9 cellular contexts compared by ENCODE assay signal in the genomic region with DNA sequence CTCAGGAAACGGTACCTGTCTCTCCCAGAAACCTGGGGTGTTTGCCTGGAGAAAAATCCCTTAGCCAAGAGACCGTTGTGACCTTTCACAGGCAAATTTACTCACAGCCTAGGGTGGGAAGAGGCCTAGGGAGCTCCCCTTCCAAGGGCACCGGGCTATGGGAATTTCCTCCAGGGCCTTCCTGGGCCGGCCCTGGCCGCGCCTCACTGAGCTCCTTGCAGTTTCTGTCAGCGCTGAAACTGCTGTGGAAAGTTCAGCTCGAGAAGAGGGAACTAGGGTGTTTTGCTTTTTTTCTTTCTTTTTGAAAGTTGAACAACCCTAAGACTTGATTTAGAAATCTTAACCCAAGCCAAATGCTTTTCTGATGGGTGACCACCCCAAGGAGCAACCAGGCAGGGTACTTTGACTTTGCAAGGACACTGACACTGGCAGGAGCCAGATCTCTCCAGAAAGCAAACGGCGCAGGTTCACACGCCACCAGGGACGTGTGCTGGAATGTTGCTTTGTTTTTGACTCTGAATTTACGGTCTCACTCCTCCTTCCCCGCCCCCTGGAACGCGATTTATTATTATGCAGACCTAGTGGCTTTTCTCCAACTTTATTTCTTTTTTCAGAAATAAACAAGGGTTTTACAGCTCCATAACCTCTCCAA.
DNase-seq lines count a peak whose midpoint lies in the region; ATAC-seq and TF ChIP-seq lines count a peak whose summit lies in the region.
"Had no signal": no experiment of that assay in that cellular context is flagged by ENCODE, and none has a peak within 500 bp of the region (broad histone marks: within the 10 kb centered on the region; RNA-seq: fewer than 3 reads in every experiment).

No MANE protein-coding gene starts in this region.

- H3K27ac ChIP-seq in caudate nucleus (ENCODE audit: low read depth, low read length): peak overlapping the region; percentile 77
- H3K27ac ChIP-seq in lower lobe of right lung: peak overlapping the region; percentile 81
- H3K27ac ChIP-seq in aorta (ENCODE audit: low read depth in 1 of 2, low read length in 2 of 2): peak overlapping the region; percentile 83 to 95

- H3K36me3 Mint-ChIP-seq in activated T-cell treated with anti-CD3 and anti-CD28 coated beads, Interleukin-2, amount 50 U/mL, for 72 hours (ENCODE audit: insufficient read depth in 2 of 2): no peaks in the 10 kb centered on the region
- H3K36me3 Mint-ChIP-seq in activated T-cell treated with anti-CD3 and anti-CD28 coated beads, Interleukin-2, amount 50 U/mL, for 24 hours (ENCODE audit: low read depth): no peaks in the 10 kb centered on the region
- H3K36me3 Mint-ChIP-seq in Calu3 (ENCODE audit: insufficient read depth, unreplicated experiment): no peaks in the 10 kb centered on the region
- H3K36me3 Mint-ChIP-seq: CD4-positive, CD25-positive, alpha-beta regulatory T cell had no signal

- H3K27me3 Mint-ChIP-seq in activated T-cell treated with anti-CD3 and anti-CD28 coated beads, Interleukin-2, amount 50 U/mL, for 72 hours (ENCODE audit: low read depth): no peaks in the 10 kb centered on the region
- no peaks in the 10 kb centered on the region for H3K27me3 Mint-ChIP-seq in activated T-cell treated with anti-CD3 and anti-CD28 coated beads, Interleukin-2, amount 50 U/mL, for 24 hours
- no peaks in the 10 kb centered on the region for H3K27me3 Mint-ChIP-seq in Calu3 (ENCODE audit: unreplicated experiment)
- H3K27me3 Mint-ChIP-seq: CD4-positive, CD25-positive, alpha-beta regulatory T cell had no signal

- H3K4me1 Mint-ChIP-seq in activated T-cell treated with anti-CD3 and anti-CD28 coated beads, Interleukin-2, amount 50 U/mL, for 72 hours (ENCODE audit: low read depth): peaks cover 22% of the 10 kb centered on the region
- H3K4me1 Mint-ChIP-seq in activated T-cell treated with anti-CD3 and anti-CD28 coated beads, Interleukin-2, amount 50 U/mL, for 24 hours (ENCODE audit: low read depth): peaks cover 17% of the 10 kb centered on the region
- peaks cover 9% of the 10 kb centered on the region for H3K4me1 Mint-ChIP-seq in Calu3 (ENCODE audit: low read depth, unreplicated experiment)

- intact Hi-C loops in lower lobe of right lung (cut with DNase I): no loop called here
- intact Hi-C loops in aorta (cut with DNase I): loop anchor here in 1 of 2 donors (5.0 to 10.0 kb wide), 2 partner anchors 46 to 229 kb away; a partner anchor contains a TSS
- intact Hi-C loops in Calu3 (cut with micrococcal nuclease; ENCODE audit: unreplicated experiment): no loop called here

- H3K9me3 ChIP-seq in lower lobe of right lung: no peaks in the 10 kb centered on the region
- H3K9me3 ChIP-seq in aorta (ENCODE audit: control insufficient read depth, low read length): no peaks in the 10 kb centered on the region

- H3K4me3 ChIP-seq in lower lobe of right lung (peak overlapping the region; percentile 7), aorta (ENCODE audit: low read length in 2 of 2) (no peak overlapping the region)

- no TSS peak for BruUV-seq in Calu3 (replicated peaks; lab: Mats Ljungman, UMichigan)

- no peaks in the 10 kb centered on the region for H3K27me3 ChIP-seq in lower lobe of right lung (ENCODE audit: low read depth)
- H3K27me3 ChIP-seq in aorta (ENCODE audit: control insufficient read depth in 1 of 2, insufficient read depth in 2 of 2, low read length in 1 of 2): no peaks in the 10 kb centered on the region

- H3K36me3 ChIP-seq in lower lobe of right lung (no peaks in the 10 kb centered on the region), aorta (ENCODE audit: control insufficient read depth in 1 of 2, insufficient read depth in 2 of 2, low read length in 1 of 2) (no peaks in the 10 kb centered on the region)

- 10% methylated on average over 16 of the region's 16 CpGs for WGBS in aorta, 2 donors

- CTCF ChIA-PET in Calu3 (lab: Charles Lee): no interaction called here

- no peak for ATAC-seq in activated T-cell treated with anti-CD3 and anti-CD28 coated beads, Interleukin-2, amount 50 U/mL, for 72 hours (replicated peaks in 1 of 2)
- ATAC-seq in HG03342 (IDR thresholded peaks at IDR 0.05; ENCODE audit: unreplicated experiment) (peak; percentile 57), lower lobe of right lung (peak; percentile 24 to 58), aorta (ENCODE audit: low FRiP score) (peak; percentile 66), GM18519 (IDR thresholded peaks at IDR 0.05; ENCODE audit: low FRiP score, unreplicated experiment) (no peak)

- peak overlapping the region; percentile 26 for H3K27ac Mint-ChIP-seq in activated T-cell treated with anti-CD3 and anti-CD28 coated beads, Interleukin-2, amount 50 U/mL, for 72 hours
- H3K27ac Mint-ChIP-seq in activated T-cell treated with anti-CD3 and anti-CD28 coated beads, Interleukin-2, amount 50 U/mL, for 24 hours: no peak overlapping the region
- H3K27ac Mint-ChIP-seq in Calu3 (ENCODE audit: unreplicated experiment): no peak overlapping the region
- H3K27ac Mint-ChIP-seq: CD4-positive, CD25-positive, alpha-beta regulatory T cell had no signal

- no peak for DNase-seq in activated T-cell treated with anti-CD3 and anti-CD28 coated beads, Interleukin-2, amount 50 U/mL, for 72 hours
- DNase-seq in activated T-cell treated with anti-CD3 and anti-CD28 coated beads, Interleukin-2, amount 50 U/mL, for 24 hours: no peak
- DNase-seq in caudate nucleus (lab: John Stamatoyannopoulos, UW) (peak in 2 of 61 donors; percentile 1 to 12), lower lobe of right lung (no peak), aorta (peak in 1 of 2 donors; percentile 60), Calu3 (no peak)

- peak overlapping the region in 1 of 2 donors; percentile 8 for H3K4me3 Mint-ChIP-seq in activated T-cell treated with anti-CD3 and anti-CD28 coated beads, Interleukin-2, amount 50 U/mL, for 72 hours
- no peak overlapping the region for H3K4me3 Mint-ChIP-seq in activated T-cell treated with anti-CD3 and anti-CD28 coated beads, Interleukin-2, amount 50 U/mL, for 24 hours
- no peak overlapping the region for H3K4me3 Mint-ChIP-seq in Calu3 (ENCODE audit: low read depth, unreplicated experiment)
- H3K4me3 Mint-ChIP-seq: CD4-positive, CD25-positive, alpha-beta regulatory T cell had no signal

- H3K4me1 ChIP-seq in lower lobe of right lung: peaks cover 15% of the 10 kb centered on the region
- peaks cover 0 to 3% of the 10 kb centered on the region in 2 donors for H3K4me1 ChIP-seq in aorta (ENCODE audit: control insufficient read depth in 1 of 2, insufficient read depth in 2 of 2, low read length in 2 of 2)

- TF ChIP-seq CTCF in lower lobe of right lung (IDR thresholded peaks at IDR 0.05) (no peak), Calu3 (IDR thresholded peaks at IDR 0.05; ENCODE audit: unreplicated experiment) (no peak)

- H3K9me3 Mint-ChIP-seq in activated T-cell treated with anti-CD3 and anti-CD28 coated beads, Interleukin-2, amount 50 U/mL, for 72 hours: peaks cover under 1 to 1% of the 10 kb centered on the region in 2 donors
- H3K9me3 Mint-ChIP-seq in activated T-cell treated with anti-CD3 and anti-CD28 coated beads, Interleukin-2, amount 50 U/mL, for 24 hours: no peaks in the 10 kb centered on the region
- H3K9me3 Mint-ChIP-seq in Calu3 (ENCODE audit: low read depth, unreplicated experiment): peaks cover under 1% of the 10 kb centered on the region
- H3K9me3 Mint-ChIP-seq: CD4-positive, CD25-positive, alpha-beta regulatory T cell had no signal

Comparison
In these comparisons a context has a peak if more than half of its experiments do, and no peak if none do; other contexts are left out.
1. ATAC-seq: peak in HG03342 (single experiment), lower lobe of right lung (2 of 2) and aorta (single experiment); none in activated T-cell treated with anti-CD3 and anti-CD28 coated beads, Interleukin-2, amount 50 U/mL, for 72 hours (0 of 2) and GM18519 (single experiment).
2. Peak in every context shown above with its lines, with median percentiles within 50 percentile points of each other: H3K27ac ChIP-seq.